ENCODE assay signal across 8 cellular contexts in genomic region chr1:154334647-154335350, GRCh38.
DNase-seq lines count a peak whose midpoint lies in the region; ATAC-seq lines count a peak whose summit lies in the region.

No MANE protein-coding gene starts in this region.

- H3K4me3 Mint-ChIP-seq in effector memory CD8-positive, alpha-beta T cell, result peak overlapping the region; percentile 51 to 65

- ATAC-seq in HG03521 (IDR thresholded peaks at IDR 0.05; ENCODE audit: unreplicated experiment), result peak; percentile 53
- ATAC-seq in effector memory CD8-positive, alpha-beta T cell (replicated peaks), result peak; percentile 98

- H3K36me3 Mint-ChIP-seq in effector memory CD8-positive, alpha-beta T cell (ENCODE audit: insufficient read depth), result peaks cover 67% of the 10 kb centered on the region

- H3K27ac Mint-ChIP-seq in effector memory CD8-positive, alpha-beta T cell, result peak overlapping the region; percentile 62 to 83

- H3K27me3 Mint-ChIP-seq in effector memory CD8-positive, alpha-beta T cell, result no peaks in the 10 kb centered on the region

- DNase-seq in DMS53 (lab: John Stamatoyannopoulos, UW) (peak; percentile 95), NOMO-1 (lab: John Stamatoyannopoulos, UW; ENCODE audit: unreplicated experiment in 2 of 2) (peak; percentile 69 to 84), midbrain (lab: John Stamatoyannopoulos, UW) (peak; percentile 66), putamen (ENCODE audit: low spot score) (no peak)
- peak; percentile 67 to 86 (median 84) for DNase-seq in activated CD8-positive, alpha-beta memory T cell treated with anti-CD3 and anti-CD28 coated beads for 48 hours (ENCODE audit: low read depth in 2 of 3, low spot score in 2 of 3)
- DNase-seq in effector memory CD8-positive, alpha-beta T cell, result peak; percentile 87 to 93 (median 88)
- peak; percentile 87 for DNase-seq in stimulated activated CD8-positive, alpha-beta memory T cell treated with anti-CD3 and anti-CD28 coated beads, Interleukin-4, amount 100 ng/mL, for 24 hours (ENCODE audit: low read depth)

- no peaks in the 10 kb centered on the region for H3K9me3 Mint-ChIP-seq in effector memory CD8-positive, alpha-beta T cell

- H3K4me1 Mint-ChIP-seq in effector memory CD8-positive, alpha-beta T cell (ENCODE audit: low read depth in 2 of 2), result peaks cover 47 to 55% of the 10 kb centered on the region in 2 donors
